ENCODE assay signal across 1 cellular context in the genomic region with DNA sequence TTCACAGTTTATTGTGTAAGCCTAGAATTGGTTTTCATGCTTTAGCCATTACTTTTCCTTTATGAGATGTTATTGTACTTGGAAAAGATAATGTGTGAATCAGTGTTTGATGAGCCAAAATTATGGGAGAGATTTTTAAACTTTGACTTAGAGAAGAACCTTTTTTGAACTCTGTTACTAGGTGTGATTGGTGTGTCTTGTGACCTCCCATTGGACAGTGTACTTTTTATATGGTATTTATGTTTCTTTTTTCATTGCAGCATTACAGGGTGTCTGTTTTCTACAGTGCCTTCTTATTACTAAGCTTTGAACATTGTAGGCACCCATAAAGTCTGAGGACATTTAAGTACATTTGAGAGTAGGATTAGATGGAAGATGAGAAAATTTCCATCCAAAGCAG.
TF ChIP-seq lines count a peak whose summit lies in the region.

No MANE protein-coding gene starts in this region.

TF ChIP-seq in HepG2, 621 proteins besides CTCF, POLR2A, EP300 and RAD21 (continued from another document):
- TF ChIP-seq SETDB1 (CRISPR knock-in tag; IDR thresholded peaks at IDR 0.05; ENCODE audit: borderline replicate concordance) = no peak
- TF ChIP-seq, protein P1, sequence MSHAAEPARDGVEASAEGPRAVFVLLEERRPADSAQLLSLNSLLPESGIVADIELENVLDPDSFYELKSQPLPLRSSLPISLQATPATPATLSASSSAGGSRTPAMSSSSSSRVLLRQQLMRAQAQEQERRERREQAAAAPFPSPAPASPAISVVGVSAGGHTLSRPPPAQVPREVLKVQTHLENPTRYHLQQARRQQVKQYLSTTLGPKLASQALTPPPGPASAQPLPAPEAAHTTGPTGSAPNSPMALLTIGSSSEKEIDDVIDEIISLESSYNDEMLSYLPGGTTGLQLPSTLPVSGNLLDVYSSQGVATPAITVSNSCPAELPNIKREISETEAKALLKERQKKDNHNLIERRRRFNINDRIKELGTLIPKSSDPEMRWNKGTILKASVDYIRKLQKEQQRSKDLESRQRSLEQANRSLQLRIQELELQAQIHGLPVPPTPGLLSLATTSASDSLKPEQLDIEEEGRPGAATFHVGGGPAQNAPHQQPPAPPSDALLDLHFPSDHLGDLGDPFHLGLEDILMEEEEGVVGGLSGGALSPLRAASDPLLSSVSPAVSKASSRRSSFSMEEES (CRISPR knock-in tag; IDR thresholded peaks at IDR 0.05) = no peak
